Comparison of ENCODE assay signal across 37 cellular contexts in genomic region chr14:93915070-93915705, GRCh38. TPM values are rescaled to one million over a fixed set of nuclear protein-coding genes. Genes with fewer than 3 reads are reported as not detected.
"Had no signal": no experiment of that assay in that cellular context is flagged by ENCODE, and none has a peak within 500 bp of the region (broad histone marks: within the 10 kb centered on the region; RNA-seq: fewer than 3 reads in every experiment).

No MANE protein-coding gene starts in this region.

- H3K4me1 ChIP-seq: ascending aorta had no signal

- H3K36me3 ChIP-seq: ascending aorta had no signal

- H3K4me3 ChIP-seq: ascending aorta had no signal

- FAIRE-seq: TTC549 had no signal

- ATAC-seq: activated CD8-positive, alpha-beta T cell treated with anti-CD3 and anti-CD28 coated beads for 36 hours; activated naive CD8-positive, alpha-beta T cell treated with anti-CD3 and anti-CD28 coated beads, Interleukin-2, amount 50 U/mL, for 24 hours; activated T-cell treated with anti-CD3 and anti-CD28 coated beads, Interleukin-2, amount 50 U/mL, for 4 hours had no signal

- H3K4me3 Mint-ChIP-seq: activated B cell treated with CpG ODN at 0.5 μM for 24 hours; activated CD4-positive, alpha-beta memory T cell treated with anti-CD3 and anti-CD28 coated beads for 36 hours; activated CD4-positive, alpha-beta T cell treated with anti-CD3 and anti-CD28 coated beads, Interleukin-2, amount 10 ng/mL, durations not matched to agents 24 days and 14 days; activated CD8-positive, alpha-beta T cell treated with anti-CD3 and anti-CD28 coated beads for 36 hours; activated naive CD4-positive, alpha-beta T cell treated with anti-CD3 and anti-CD28 coated beads, Interleukin-2, amount 10 ng/mL, durations not matched to agents 7 days and 5 days; activated naive CD4-positive, alpha-beta T cell treated with anti-CD3 and anti-CD28 coated beads, Interleukin-2, amount 50 U/mL, for 24 hours; activated naive CD8-positive, alpha-beta T cell; activated naive CD8-positive, alpha-beta T cell treated with anti-CD3 and anti-CD28 coated beads, Interleukin-2, amount 10 ng/mL, durations not matched to agents 7 days and 5 days; activated naive CD8-positive, alpha-beta T cell treated with anti-CD3 and anti-CD28 coated beads, Interleukin-2, amount 50 U/mL, for 24 hours; activated T-cell treated with anti-CD3 and anti-CD28 coated beads, Interleukin-2, amount 50 U/mL, for 4 hours; activated T-cell treated with anti-CD3 and anti-CD28 coated beads, Interleukin-2, amount 50 U/mL, for 72 hours; brain; T-helper 1 cell treated with Interleukin-12 subunit alpha and Interleukin-12 subunit beta and Interleukin-4 antibody, amounts not matched to agents 30 μg/mL and 1 μg/mL, for 36 hours; T-helper 2 cell treated with Interferon-gamma antibody and Interleukin-4, amounts not matched to agents 5 μg/mL and 100 μg/mL, for 36 hours had no signal

- H3K27ac ChIP-seq: ascending aorta, VCaP had no signal

- H3K4me1 Mint-ChIP-seq: activated B cell treated with CpG ODN at 0.5 μM for 24 hours; activated naive CD4-positive, alpha-beta T cell treated with anti-CD3 and anti-CD28 coated beads, Interleukin-2, amount 50 U/mL, for 24 hours; activated naive CD8-positive, alpha-beta T cell treated with anti-CD3 and anti-CD28 coated beads, Interleukin-2, amount 50 U/mL, for 24 hours; brain had no signal

- H3K36me3 Mint-ChIP-seq: activated naive CD4-positive, alpha-beta T cell treated with anti-CD3 and anti-CD28 coated beads, Interleukin-2, amount 50 U/mL, for 24 hours; brain had no signal

- DNase-seq: activated B cell treated with CpG ODN at 0.5 μM for 24 hours; activated CD4-positive, alpha-beta memory T cell treated with anti-CD3 and anti-CD28 coated beads for 36 hours; activated CD4-positive, alpha-beta T cell treated with anti-CD3 and anti-CD28 coated beads for 4 hours; activated CD4-positive, alpha-beta T cell treated with anti-CD3 and anti-CD28 coated beads, Interleukin-2, amount 10 ng/mL, durations not matched to agents 24 days and 14 days; activated CD4-positive, alpha-beta T cell treated with anti-CD3 and anti-CD28 coated beads, Interleukin-2, amount 50 U/mL, for 1 hour; activated CD4-positive, alpha-beta T cell treated with anti-CD3 and anti-CD28 coated beads, Interleukin-2, amount 50 U/mL, for 4 hours; activated CD4-positive, CD25-positive, alpha-beta regulatory T cell treated with anti-CD3 and anti-CD28 coated beads, Interleukin-2, amount 50 U/mL, for 72 hours; activated CD8-positive, alpha-beta memory T cell treated with anti-CD3 and anti-CD28 coated beads, Interleukin-2, amount 50 U/mL, for 4 hours; activated CD8-positive, alpha-beta T cell treated with anti-CD3 and anti-CD28 coated beads for 36 hours; activated effector memory CD4-positive, alpha-beta T cell treated with Interleukin-2 at 50 U/mL for 16 hours; activated gamma-delta T cell; activated naive CD4-positive, alpha-beta T cell treated with anti-CD3 and anti-CD28 coated beads, Interleukin-2, amount 10 ng/mL, durations not matched to agents 7 days and 5 days; activated naive CD4-positive, alpha-beta T cell treated with Interleukin-2 at 50 U/mL for 16 hours; activated naive CD8-positive, alpha-beta T cell treated with anti-CD3 and anti-CD28 coated beads, Interleukin-2, amount 50 U/mL, for 24 hours; activated T-cell treated with anti-CD3 and anti-CD28 coated beads for 4 hours; activated T-cell treated with anti-CD3 and anti-CD28 coated beads, Interleukin-2, amount 50 U/mL, for 1 hour; activated T-cell treated with anti-CD3 and anti-CD28 coated beads, Interleukin-2, amount 50 U/mL, for 4 hours; activated T-cell treated with anti-CD3 and anti-CD28 coated beads, Interleukin-2, amount 50 U/mL, for 72 hours; amygdala; anterior cingulate cortex; central memory CD4-positive, alpha-beta T cell; T-helper 1 cell; T-helper 2 cell; T-helper 9 cell had no signal

- H3K9me3 ChIP-seq: ascending aorta had no signal

- H3K27me3 ChIP-seq: ascending aorta had no signal

- H3K27ac Mint-ChIP-seq: activated B cell treated with CpG ODN at 0.5 μM for 24 hours; activated CD4-positive, alpha-beta memory T cell treated with anti-CD3 and anti-CD28 coated beads for 36 hours; activated CD4-positive, alpha-beta T cell treated with anti-CD3 and anti-CD28 coated beads, Interleukin-2, amount 10 ng/mL, durations not matched to agents 24 days and 14 days; activated CD8-positive, alpha-beta T cell treated with anti-CD3 and anti-CD28 coated beads for 36 hours; activated naive CD4-positive, alpha-beta T cell treated with anti-CD3 and anti-CD28 coated beads, Interleukin-2, amount 50 U/mL, for 24 hours; activated naive CD8-positive, alpha-beta T cell; activated naive CD8-positive, alpha-beta T cell treated with anti-CD3 and anti-CD28 coated beads, Interleukin-2, amount 50 U/mL, for 24 hours; activated T-cell treated with anti-CD3 and anti-CD28 coated beads, Interleukin-2, amount 50 U/mL, for 72 hours; activated T-helper 2 cell treated with anti-CD3 and anti-CD28 coated beads, Interferon-gamma antibody, Interleukin-2, Interleukin-4, amounts not matched to agents 10 μg/mL and 5 μg/mL and 100 μg/mL, durations not matched to agents 14 hours and 24 hours and 36 hours; brain; T-helper 1 cell treated with Interleukin-12 subunit alpha and Interleukin-12 subunit beta and Interleukin-4 antibody, amounts not matched to agents 30 μg/mL and 1 μg/mL, for 36 hours; T-helper 2 cell treated with Interferon-gamma antibody and Interleukin-4, amounts not matched to agents 5 μg/mL and 100 μg/mL, for 36 hours had no signal

- H3K27me3 Mint-ChIP-seq: activated CD4-positive, alpha-beta memory T cell treated with anti-CD3 and anti-CD28 coated beads for 36 hours; activated naive CD4-positive, alpha-beta T cell treated with anti-CD3 and anti-CD28 coated beads, Interleukin-2, amount 50 U/mL, for 24 hours had no signal

- H3K9me3 Mint-ChIP-seq: activated B cell treated with CpG ODN at 0.5 μM for 24 hours; activated naive CD4-positive, alpha-beta T cell treated with anti-CD3 and anti-CD28 coated beads, Interleukin-2, amount 50 U/mL, for 24 hours; activated naive CD8-positive, alpha-beta T cell treated with anti-CD3 and anti-CD28 coated beads, Interleukin-2, amount 50 U/mL, for 24 hours had no signal

RNA-seq across cellular contexts. Expression of gene FAM181A, which starts 12.0 kb away (rescaled TPM):
- total RNA-seq: activated B cell treated with CpG ODN at 0.5 μM for 24 hours; activated CD4-positive, alpha-beta memory T cell treated with anti-CD3 and anti-CD28 coated beads for 36 hours; activated CD4-positive, alpha-beta T cell treated with anti-CD3 and anti-CD28 coated beads, Interleukin-2, amount 10 ng/mL, durations not matched to agents 24 days and 14 days; activated CD8-positive, alpha-beta memory T cell treated with anti-CD3 and anti-CD28 coated beads for 36 hours; activated CD8-positive, alpha-beta T cell treated with anti-CD3 and anti-CD28 coated beads for 36 hours; activated naive CD8-positive, alpha-beta T cell treated with anti-CD3 and anti-CD28 coated beads, Interleukin-2, amount 10 ng/mL, durations not matched to agents 7 days and 5 days; activated T-cell treated with anti-CD3 and anti-CD28 coated beads, Interleukin-2, amount 50 U/mL, for 4 hours; activated T-cell treated with anti-CD3 and anti-CD28 coated beads, Interleukin-2, amount 50 U/mL, for 72 hours; activated T-helper 2 cell treated with anti-CD3 and anti-CD28 coated beads, Interferon-gamma antibody, Interleukin-2, Interleukin-4, amounts not matched to agents 10 μg/mL and 5 μg/mL and 100 μg/mL, durations not matched to agents 14 hours and 24 hours and 36 hours; ascending aorta; cardiac septum had no signal
- polyA plus RNA-seq: adipose tissue had no signal
